Comparison of ENCODE assay signal across 9 cellular contexts in the genomic region with DNA sequence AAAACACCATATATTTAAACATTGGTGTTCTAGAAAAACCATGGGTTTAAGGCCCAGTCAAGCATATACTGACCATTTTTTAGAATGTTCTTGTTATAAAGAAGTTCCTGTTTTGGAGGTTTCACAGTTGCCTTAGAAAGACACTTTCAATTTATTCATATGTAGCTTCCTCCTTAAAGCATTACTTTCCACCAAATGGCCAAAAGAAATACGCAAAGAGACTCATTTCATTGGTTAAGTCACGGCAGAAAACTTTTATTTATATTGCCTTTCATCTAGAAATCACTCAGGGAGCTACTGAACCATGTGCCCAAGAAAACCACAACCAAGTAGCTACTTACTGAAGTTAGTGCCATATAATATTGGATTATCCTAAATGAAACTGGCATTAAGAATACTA. TPM values are rescaled to one million over a fixed set of nuclear protein-coding genes. Genes with fewer than 3 reads are reported as not detected.
DNase-seq lines count a peak whose midpoint lies in the region; ATAC-seq lines count a peak whose summit lies in the region.
"Had no signal": no experiment of that assay in that cellular context is flagged by ENCODE, and none has a peak within 500 bp of the region (broad histone marks: within the 10 kb centered on the region; RNA-seq: fewer than 3 reads in every experiment).

No MANE protein-coding gene starts in this region.

- H3K36me3 Mint-ChIP-seq in memory B cell (no peaks in the 10 kb centered on the region), immature natural killer cell (no peaks in the 10 kb centered on the region)

- H3K27me3 Mint-ChIP-seq in memory B cell: no peaks in the 10 kb centered on the region
- peaks cover 0 to 7% (median 2%) of the 10 kb centered on the region in 3 donors for H3K27me3 Mint-ChIP-seq in immature natural killer cell (ENCODE audit: low read depth in 3 of 3)

- H3K27ac Mint-ChIP-seq in memory B cell (peak overlapping the region; percentile 97), immature natural killer cell (no peak overlapping the region)

- H3K4me3 Mint-ChIP-seq in memory B cell (peak overlapping the region; percentile 78), immature natural killer cell (no peak overlapping the region)

- H3K9me3 Mint-ChIP-seq in memory B cell: no peaks in the 10 kb centered on the region
- H3K9me3 Mint-ChIP-seq in immature natural killer cell: no peaks in the 10 kb centered on the region

- peaks cover 23% of the 10 kb centered on the region for H3K4me1 Mint-ChIP-seq in memory B cell
- H3K4me1 Mint-ChIP-seq in immature natural killer cell: no peaks in the 10 kb centered on the region

- ATAC-seq in GM18861 (IDR thresholded peaks at IDR 0.05; ENCODE audit: unreplicated experiment) (peak; percentile 96), GM21619 (IDR thresholded peaks at IDR 0.05; ENCODE audit: unreplicated experiment) (peak; percentile 97), HG03432 (IDR thresholded peaks at IDR 0.05; ENCODE audit: unreplicated experiment) (peak; percentile 96), memory B cell (ENCODE audit: low read depth) (peak; percentile 97)

- DNase-seq in memory B cell (ENCODE audit: low spot score in 2 of 2): peak in 1 of 2 donors; percentile 38
- DNase-seq in putamen (ENCODE audit: low spot score): no peak
- DNase-seq in immature natural killer cell: no peak
- DNase-seq in NCI-H82 (lab: John Stamatoyannopoulos, UW): no peak
- no peak for DNase-seq in NCI-H446 treated with DMSO at 0.1 percent for 48 hours (lab: John Stamatoyannopoulos, UW)
- DNase-seq: sigmoid colon had no signal

RNA-seq across cellular contexts. Expression of gene MYBPC1, which starts 40.0 kb away (rescaled TPM):
- not detected for polyA plus RNA-seq in immature natural killer cell
